19 cellular contexts compared by ENCODE assay signal in the genomic region with DNA sequence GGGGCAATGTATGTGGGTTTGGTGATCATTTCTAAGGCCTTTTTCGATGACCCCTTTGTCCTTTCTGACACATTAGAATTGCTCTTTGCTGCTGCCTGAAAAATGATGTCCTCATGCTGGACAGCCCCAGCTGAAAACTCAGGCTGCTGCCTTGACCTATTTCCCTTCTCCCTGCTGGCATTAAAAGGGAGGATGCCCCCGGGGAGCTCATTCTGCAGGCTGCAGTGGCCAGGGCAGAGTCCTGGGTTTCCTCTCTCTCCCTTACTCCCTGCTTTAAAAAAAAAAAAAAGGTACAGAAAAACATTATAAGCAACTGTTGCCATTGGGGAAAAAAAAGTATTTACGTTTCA. TPM values are rescaled to one million over a fixed set of nuclear protein-coding genes. Genes with fewer than 3 reads are reported as not detected.
DNase-seq lines count a peak whose midpoint lies in the region; ATAC-seq and TF ChIP-seq lines count a peak whose summit lies in the region.
"Had no signal": no experiment of that assay in that cellular context is flagged by ENCODE, and none has a peak within 500 bp of the region (broad histone marks: within the 10 kb centered on the region; RNA-seq: fewer than 3 reads in every experiment).

No MANE protein-coding gene starts in this region.

- H3K36me3 ChIP-seq in heart right ventricle (peaks cover 0 to 65% (median 0%) of the 10 kb centered on the region in 9 donors), parathyroid adenoma (ENCODE audit: control insufficient read depth, insufficient read depth, low read length) (no peaks in the 10 kb centered on the region)

- H3K9ac ChIP-seq in parathyroid adenoma, result no peak overlapping the region

- no peak overlapping the region for H3K4me2 ChIP-seq in parathyroid adenoma (ENCODE audit: low read length)

- H3K9me3 ChIP-seq in heart right ventricle, result no peaks in the 10 kb centered on the region
- H3K9me3 ChIP-seq in parathyroid adenoma (ENCODE audit: control insufficient read depth, low read length), result no peaks in the 10 kb centered on the region
- H3K9me3 ChIP-seq: tibial artery had no signal

- WGBS in heart right ventricle, 2 donors, result 45 to 47% methylated on average over 3 of the region's 3 CpGs

- no peak overlapping the region for H3K4me3 ChIP-seq in heart right ventricle
- no peak overlapping the region for H3K4me3 ChIP-seq in parathyroid adenoma (ENCODE audit: low read depth, low read length)
- H3K4me3 ChIP-seq: tibial artery had no signal

- peaks cover 16 to 57% (median 43%) of the 10 kb centered on the region in 9 donors for H3K4me1 ChIP-seq in heart right ventricle
- H3K4me1 ChIP-seq in parathyroid adenoma, result peaks cover 53% of the 10 kb centered on the region

- peak overlapping the region; percentile 36 for H2AFZ ChIP-seq in parathyroid adenoma

- no peak for TF ChIP-seq CTCF in heart right ventricle (IDR thresholded peaks at IDR 0.05)
- no peak for TF ChIP-seq CTCF in parathyroid adenoma (IDR thresholded peaks at IDR 0.05)

- H3K79me2 ChIP-seq in parathyroid adenoma, result no peaks in the 10 kb centered on the region

- H3K27ac ChIP-seq in heart right ventricle (peak overlapping the region; percentile 39 to 81 (median 60)), parathyroid adenoma (peak overlapping the region; percentile 64)
- H3K27ac ChIP-seq: 22Rv1 had no signal

- peak; percentile 77 for DNase-seq in Right ventricle myocardium inferior (ENCODE audit: missing footprints)
- DNase-seq in cardiac septum (ENCODE audit: low spot score), result no peak
- peak in 1 of 2 donors; percentile 27 for DNase-seq in heart right ventricle
- no peak for DNase-seq in H4 (ENCODE audit: low spot score)
- no peak for DNase-seq in stimulated activated CD4-positive, alpha-beta T cell treated with anti-CD3 and anti-CD28 coated beads, Interleukin-1b, Interleukin-23, amount 100 ng/mL, for 48 hours
- DNase-seq in activated CD8-positive, alpha-beta memory T cell treated with anti-CD3 and anti-CD28 coated beads, Interleukin-2, amount 50 U/mL, for 4 hours, result no peak
- DNase-seq: activated B cell treated with CpG ODN at 0.5 μM for 24 hours; activated CD8-positive, alpha-beta memory T cell treated with anti-CD3 and anti-CD28 coated beads, Interleukin-2, amount 50 U/mL, for 48 hours; CD4-positive, CD25-positive, alpha-beta regulatory T cell; kidney glomerular epithelial cell; NCI-H187 treated with DMSO at 0.1 percent for 48 hours; stimulated activated CD4-positive, alpha-beta T cell treated with anti-CD3 and anti-CD28 coated beads, Interleukin-12 subunit alpha, Interleukin-12 subunit beta, amount 100 ng/mL, for 4 hours; T-cell; tibial artery had no signal

- H3K27me3 ChIP-seq in heart right ventricle (no peaks in the 10 kb centered on the region), parathyroid adenoma (ENCODE audit: control insufficient read depth, insufficient read depth, low read length) (no peaks in the 10 kb centered on the region)
- H3K27me3 ChIP-seq: tibial artery had no signal

- ATAC-seq in Right ventricle myocardium inferior (peak; percentile 69), heart right ventricle (peak; percentile 45 to 68 (median 61)), HG03097 (IDR thresholded peaks at IDR 0.05; ENCODE audit: low FRiP score, unreplicated experiment) (no peak)
- ATAC-seq: natural killer cell treated with Interleukin-12 subunit alpha and Interleukin-12 subunit beta and Interleukin-15 and Interleukin-18, amount 100 ng/mL, for 72 hours; Panc1; T-cell had no signal

- intact Hi-C loops in Right ventricle myocardium inferior (cut with DNase I), result no loop called here
- intact Hi-C loops in cardiac septum (cut with DNase I), result no loop called here
- intact Hi-C loops in heart right ventricle (cut with DNase I), result no loop called here

RNA-seq across cellular contexts. Expression of a gene that starts 35.4 kb away (rescaled TPM):
- total RNA-seq in Right ventricle myocardium inferior, result 2.4 TPM
- total RNA-seq in cardiac septum, result 3.7 TPM
- total RNA-seq in heart right ventricle, result 1 to 10 TPM; 2.1 to 7.3 (median 3.1) TPM
- 1 to 10 TPM in 1 of 2 donors, under 1 TPM in 1; 0.75 to 1.4 TPM for polyA plus RNA-seq in heart right ventricle
- total RNA-seq in H4 (2014; rRNA removed; shearing (Covaris generic)), result not detected in 2 replicates
- total RNA-seq: CD4-positive, CD25-positive, alpha-beta regulatory T cell had no signal
